ENCODE assay signal across 1 cellular context in genomic region chr14:34853041-34853440, GRCh38.
TF ChIP-seq lines count a peak whose summit lies in the region.

No MANE protein-coding gene starts in this region.

TF ChIP-seq in HepG2, 621 proteins besides CTCF, POLR2A, EP300 and RAD21:
- TF ChIP-seq ZNF841 (CRISPR knock-in tag; IDR thresholded peaks at IDR 0.05; ENCODE audit: borderline replicate concordance) (0 out of 2 replicates have a peak, but pooled peaks have one; percentile 34), KLF16 (CRISPR knock-in tag; IDR thresholded peaks at IDR 0.05) (no peak)
